20 cellular contexts compared by ENCODE assay signal in the genomic region with DNA sequence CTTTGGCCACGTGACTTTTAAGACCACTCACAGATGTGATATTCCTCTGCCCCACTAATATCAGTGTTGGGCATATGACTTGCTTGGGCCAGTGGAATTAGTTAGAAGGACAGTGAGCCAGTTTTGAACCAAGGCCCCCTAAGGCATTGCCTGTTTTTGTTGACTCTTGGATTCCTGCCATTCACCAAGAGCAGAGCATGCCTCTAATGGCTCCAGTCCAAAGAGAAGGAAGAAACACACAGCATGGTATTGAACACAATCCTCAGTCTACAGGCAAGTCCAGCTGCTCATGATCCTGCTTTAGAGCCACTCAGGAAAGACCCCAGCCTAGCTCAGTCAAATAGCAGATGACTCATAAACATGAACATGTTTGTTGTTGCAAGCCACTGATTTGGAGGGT.
DNase-seq lines count a peak whose midpoint lies in the region; ATAC-seq and TF ChIP-seq lines count a peak whose summit lies in the region.
"Had no signal": no experiment of that assay in that cellular context is flagged by ENCODE, and none has a peak within 500 bp of the region (broad histone marks: within the 10 kb centered on the region; RNA-seq: fewer than 3 reads in every experiment).

No MANE protein-coding gene starts in this region.

- no peaks in the 10 kb centered on the region for H3K9me2 ChIP-seq in hepatocyte (replicated peaks; ENCODE audit: insufficient read depth)
- H3K9me2 ChIP-seq: SK-N-SH had no signal

- H3K9me3 ChIP-seq in RWPE2 (ENCODE audit: severe bottlenecking) = no peaks in the 10 kb centered on the region
- no peaks in the 10 kb centered on the region for H3K9me3 ChIP-seq in hepatocyte (ENCODE audit: low read depth)
- H3K9me3 ChIP-seq: HAP-1, SK-N-SH, tibial nerve had no signal

- no peak overlapping the region for H3K4me3 ChIP-seq in RWPE2 (ENCODE audit: severe bottlenecking)
- H3K4me3 ChIP-seq in hepatocyte = no peak overlapping the region
- H3K4me3 ChIP-seq: HAP-1, tibial nerve had no signal

- no peaks in the 10 kb centered on the region for H3K9me3 Mint-ChIP-seq in type B pancreatic cell
- no peaks in the 10 kb centered on the region for H3K9me3 Mint-ChIP-seq in activated naive CD8-positive, alpha-beta T cell treated with anti-CD3 and anti-CD28 coated beads for 36 hours
- H3K9me3 Mint-ChIP-seq: activated T-helper 17 cell treated with anti-CD3 and anti-CD28 coated beads, Interleukin-2, amount 50 U/mL, for 72 hours had no signal

- H3K79me2 ChIP-seq in hepatocyte = no peaks in the 10 kb centered on the region

- H3K27me3 Mint-ChIP-seq in type B pancreatic cell = no peaks in the 10 kb centered on the region
- no peaks in the 10 kb centered on the region for H3K27me3 Mint-ChIP-seq in activated naive CD8-positive, alpha-beta T cell treated with anti-CD3 and anti-CD28 coated beads for 36 hours
- H3K27me3 Mint-ChIP-seq: activated CD4-positive, alpha-beta T cell treated with anti-CD3 and anti-CD28 coated beads, Interleukin-2, amount 10 ng/mL, durations not matched to agents 24 days and 14 days; activated naive CD8-positive, alpha-beta T cell treated with anti-CD3 and anti-CD28 coated beads, Interleukin-2, amount 10 ng/mL, durations not matched to agents 7 days and 5 days; activated T-helper 17 cell treated with anti-CD3 and anti-CD28 coated beads, Interleukin-2, amount 50 U/mL, for 72 hours; stimulated activated naive CD8-positive, alpha-beta T cell treated with anti-CD3 and anti-CD28 coated beads, Interleukin-15, amount 100 ng/mL, for 72 hours had no signal

- H3K4me1 Mint-ChIP-seq in type B pancreatic cell (ENCODE audit: unreplicated experiment) = peaks cover 13% of the 10 kb centered on the region
- peaks cover 6% of the 10 kb centered on the region for H3K4me1 Mint-ChIP-seq in activated naive CD8-positive, alpha-beta T cell treated with anti-CD3 and anti-CD28 coated beads for 36 hours
- H3K4me1 Mint-ChIP-seq: activated CD4-positive, alpha-beta T cell treated with anti-CD3 and anti-CD28 coated beads, Interleukin-2, amount 10 ng/mL, durations not matched to agents 24 days and 14 days; activated T-helper 17 cell treated with anti-CD3 and anti-CD28 coated beads, Interleukin-2, amount 50 U/mL, for 72 hours; stimulated activated naive CD8-positive, alpha-beta T cell treated with anti-CD3 and anti-CD28 coated beads, Interleukin-15, amount 100 ng/mL, for 72 hours had no signal

- H3K27ac ChIP-seq in RWPE2 (ENCODE audit: poor library complexity, severe bottlenecking) (peak overlapping the region; percentile 82), epithelial cell of prostate (peak overlapping the region; percentile 46), hepatocyte (no peak overlapping the region)
- H3K27ac ChIP-seq: tibial nerve had no signal

- 78% methylated on average over 1 of the region's 1 CpG for WGBS in hepatocyte (ENCODE audit: low lambda C conversion rate, missing lambda C conversion rate)

- H3K36me3 ChIP-seq in RWPE2 (ENCODE audit: low read depth) (no peaks in the 10 kb centered on the region), hepatocyte (replicated peaks; ENCODE audit: insufficient read depth, low read depth) (no peaks in the 10 kb centered on the region)
- H3K36me3 ChIP-seq: HAP-1, tibial nerve had no signal

- intact Hi-C loops in head of caudate nucleus (cut with DNase I) = no loop called here

- no peaks in the 10 kb centered on the region for H3K36me3 Mint-ChIP-seq in type B pancreatic cell
- H3K36me3 Mint-ChIP-seq in activated naive CD8-positive, alpha-beta T cell treated with anti-CD3 and anti-CD28 coated beads for 36 hours = no peaks in the 10 kb centered on the region
- H3K36me3 Mint-ChIP-seq: activated naive CD8-positive, alpha-beta T cell treated with anti-CD3 and anti-CD28 coated beads, Interleukin-2, amount 10 ng/mL, durations not matched to agents 7 days and 5 days had no signal

- no peaks in the 10 kb centered on the region for H4K20me1 ChIP-seq in hepatocyte (ENCODE audit: insufficient read depth, poor library complexity, severe bottlenecking)

- H3K27me3 ChIP-seq in RWPE2 (ENCODE audit: insufficient read depth, poor library complexity, severe bottlenecking) = no peaks in the 10 kb centered on the region
- H3K27me3 ChIP-seq in hepatocyte = no peaks in the 10 kb centered on the region
- H3K27me3 ChIP-seq: tibial nerve had no signal

- TF ChIP-seq CTCF in RWPE2 (IDR thresholded peaks at IDR 0.05; ENCODE audit: poor library complexity, severe bottlenecking) (no peak), type B pancreatic cell (conservative IDR thresholded peaks at IDR 0.05) (no peak), hepatocyte (IDR thresholded peaks at IDR 0.05; ENCODE audit: poor library complexity) (no peak)

- no peak overlapping the region for H2AFZ ChIP-seq in hepatocyte

- no peak for ATAC-seq in RWPE2 (ENCODE audit: low read depth)
- ATAC-seq: activated T-helper 17 cell treated with anti-CD3 and anti-CD28 coated beads, Interleukin-2, amount 50 U/mL, for 72 hours; stimulated activated naive CD8-positive, alpha-beta T cell treated with anti-CD3 and anti-CD28 coated beads, Interleukin-15, amount 100 ng/mL, for 72 hours had no signal

- H3K4me3 Mint-ChIP-seq in type B pancreatic cell = no peak overlapping the region
- H3K4me3 Mint-ChIP-seq in activated naive CD8-positive, alpha-beta T cell treated with anti-CD3 and anti-CD28 coated beads for 36 hours = no peak overlapping the region
- H3K4me3 Mint-ChIP-seq: activated CD4-positive, alpha-beta T cell treated with anti-CD3 and anti-CD28 coated beads, Interleukin-2, amount 10 ng/mL, durations not matched to agents 24 days and 14 days; activated naive CD8-positive, alpha-beta T cell treated with anti-CD3 and anti-CD28 coated beads, Interleukin-2, amount 10 ng/mL, durations not matched to agents 7 days and 5 days; activated T-helper 17 cell treated with anti-CD3 and anti-CD28 coated beads, Interleukin-2, amount 50 U/mL, for 72 hours; stimulated activated naive CD8-positive, alpha-beta T cell treated with anti-CD3 and anti-CD28 coated beads, Interleukin-15, amount 100 ng/mL, for 72 hours had no signal

- peak; percentile 8 for DNase-seq in NCI-H1694 (lab: John Stamatoyannopoulos, UW)
- no peak for DNase-seq in NCI-H1694 treated with DMSO at 0.1 percent for 48 hours (lab: John Stamatoyannopoulos, UW)
- DNase-seq in RWPE2 (ENCODE audit: low spot score) = no peak
- no peak for DNase-seq in epithelial cell of prostate (ENCODE audit: low read depth, low spot score)
- DNase-seq in type B pancreatic cell (ENCODE audit: extremely low spot score, unreplicated experiment) = no peak
- no peak for DNase-seq in head of caudate nucleus
- no peak for DNase-seq in hepatocyte (ENCODE audit: low spot score)
- no peak for DNase-seq in activated naive CD8-positive, alpha-beta T cell treated with anti-CD3 and anti-CD28 coated beads for 36 hours
- DNase-seq: activated CD4-positive, alpha-beta T cell treated with anti-CD3 and anti-CD28 coated beads, Interleukin-2, amount 10 ng/mL, durations not matched to agents 24 days and 14 days; activated naive CD8-positive, alpha-beta T cell treated with anti-CD3 and anti-CD28 coated beads, Interleukin-2, amount 10 ng/mL, durations not matched to agents 7 days and 5 days; GDM1; NCI-H2227 treated with DMSO at 0.1 percent for 48 hours; nucleus accumbens; SK-N-SH; stimulated activated CD4-positive, alpha-beta T cell treated with anti-CD3 and anti-CD28 coated beads, Interleukin-4, amount 100 ng/mL, for 4 hours; stimulated activated naive CD8-positive, alpha-beta T cell treated with anti-CD3 and anti-CD28 coated beads, Interleukin-15, amount 100 ng/mL, for 72 hours; T-helper 2 cell had no signal

- H3K4me2 ChIP-seq in hepatocyte = no peak overlapping the region
- H3K4me2 ChIP-seq: SK-N-SH had no signal

- H3K4me1 ChIP-seq in RWPE2 (ENCODE audit: insufficient read depth, poor library complexity, severe bottlenecking) (peaks cover 13% of the 10 kb centered on the region), hepatocyte (ENCODE audit: insufficient read depth) (peaks cover 11% of the 10 kb centered on the region)
- H3K4me1 ChIP-seq: HAP-1, tibial nerve had no signal

- H3K27ac Mint-ChIP-seq in type B pancreatic cell = peak overlapping the region; percentile 96
- H3K27ac Mint-ChIP-seq in activated naive CD8-positive, alpha-beta T cell treated with anti-CD3 and anti-CD28 coated beads for 36 hours = no peak overlapping the region
- H3K27ac Mint-ChIP-seq: activated CD4-positive, alpha-beta T cell treated with anti-CD3 and anti-CD28 coated beads, Interleukin-2, amount 10 ng/mL, durations not matched to agents 24 days and 14 days; activated naive CD8-positive, alpha-beta T cell treated with anti-CD3 and anti-CD28 coated beads, Interleukin-2, amount 10 ng/mL, durations not matched to agents 7 days and 5 days; activated T-helper 17 cell treated with anti-CD3 and anti-CD28 coated beads, Interleukin-2, amount 50 U/mL, for 72 hours; stimulated activated naive CD8-positive, alpha-beta T cell treated with anti-CD3 and anti-CD28 coated beads, Interleukin-15, amount 100 ng/mL, for 72 hours had no signal
